Comparison of ENCODE assay signal across 1 cellular context in the genomic region with DNA sequence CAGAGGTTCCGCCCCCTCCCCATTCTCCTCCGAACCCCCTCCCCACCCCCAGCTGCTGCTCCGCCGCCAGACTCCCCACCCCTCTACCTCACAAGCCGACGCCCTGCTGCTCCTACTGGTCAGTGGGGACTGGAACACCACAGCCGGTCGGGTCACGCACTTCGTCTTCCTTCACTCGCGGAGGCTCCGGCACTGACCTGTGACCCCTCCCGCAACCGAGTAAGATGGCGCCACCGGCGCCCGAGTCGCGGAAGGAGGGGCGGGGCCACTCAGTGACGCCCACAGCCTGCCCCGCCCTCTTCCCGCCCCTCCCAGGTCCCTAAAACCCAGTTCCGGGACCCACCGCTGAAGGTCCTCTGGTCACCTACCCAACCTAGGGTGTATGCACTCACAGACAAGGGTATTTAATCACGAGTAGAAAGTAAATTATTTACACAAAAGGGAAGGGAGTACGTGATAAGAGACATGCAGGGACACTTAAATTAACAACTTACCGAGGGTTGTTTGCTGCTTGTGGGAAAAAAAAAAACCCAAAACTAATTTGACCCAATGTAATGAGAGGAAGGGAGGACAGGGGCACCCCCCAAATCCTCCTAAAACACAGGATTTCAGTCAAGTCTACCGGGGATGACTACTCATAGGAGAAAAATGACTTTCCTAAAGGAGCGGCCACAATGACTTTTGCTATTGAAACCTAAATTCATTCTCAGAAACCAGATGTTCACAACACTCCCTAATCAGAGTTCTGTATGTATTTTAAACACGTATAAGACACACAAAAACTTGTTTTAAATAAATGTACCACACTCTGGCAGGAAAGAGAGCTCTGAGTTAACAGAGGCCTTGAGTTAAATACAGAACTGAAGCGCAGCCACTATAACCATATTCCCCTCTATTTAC.
TF ChIP-seq lines count a peak whose summit lies in the region.

A gene with protein sequence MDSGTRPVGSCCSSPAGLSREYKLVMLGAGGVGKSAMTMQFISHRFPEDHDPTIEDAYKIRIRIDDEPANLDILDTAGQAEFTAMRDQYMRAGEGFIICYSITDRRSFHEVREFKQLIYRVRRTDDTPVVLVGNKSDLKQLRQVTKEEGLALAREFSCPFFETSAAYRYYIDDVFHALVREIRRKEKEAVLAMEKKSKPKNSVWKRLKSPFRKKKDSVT (minus strand): TSS at position 194 of the 900 bp plus-strand sequence. CDS start 588 bp downstream, outside the sequence.

TF ChIP-seq in GM12878, 131 proteins besides CTCF, POLR2A, EP300 and RAD21 (continued from another document and continues in another):
- TF ChIP-seq, protein P1, sequence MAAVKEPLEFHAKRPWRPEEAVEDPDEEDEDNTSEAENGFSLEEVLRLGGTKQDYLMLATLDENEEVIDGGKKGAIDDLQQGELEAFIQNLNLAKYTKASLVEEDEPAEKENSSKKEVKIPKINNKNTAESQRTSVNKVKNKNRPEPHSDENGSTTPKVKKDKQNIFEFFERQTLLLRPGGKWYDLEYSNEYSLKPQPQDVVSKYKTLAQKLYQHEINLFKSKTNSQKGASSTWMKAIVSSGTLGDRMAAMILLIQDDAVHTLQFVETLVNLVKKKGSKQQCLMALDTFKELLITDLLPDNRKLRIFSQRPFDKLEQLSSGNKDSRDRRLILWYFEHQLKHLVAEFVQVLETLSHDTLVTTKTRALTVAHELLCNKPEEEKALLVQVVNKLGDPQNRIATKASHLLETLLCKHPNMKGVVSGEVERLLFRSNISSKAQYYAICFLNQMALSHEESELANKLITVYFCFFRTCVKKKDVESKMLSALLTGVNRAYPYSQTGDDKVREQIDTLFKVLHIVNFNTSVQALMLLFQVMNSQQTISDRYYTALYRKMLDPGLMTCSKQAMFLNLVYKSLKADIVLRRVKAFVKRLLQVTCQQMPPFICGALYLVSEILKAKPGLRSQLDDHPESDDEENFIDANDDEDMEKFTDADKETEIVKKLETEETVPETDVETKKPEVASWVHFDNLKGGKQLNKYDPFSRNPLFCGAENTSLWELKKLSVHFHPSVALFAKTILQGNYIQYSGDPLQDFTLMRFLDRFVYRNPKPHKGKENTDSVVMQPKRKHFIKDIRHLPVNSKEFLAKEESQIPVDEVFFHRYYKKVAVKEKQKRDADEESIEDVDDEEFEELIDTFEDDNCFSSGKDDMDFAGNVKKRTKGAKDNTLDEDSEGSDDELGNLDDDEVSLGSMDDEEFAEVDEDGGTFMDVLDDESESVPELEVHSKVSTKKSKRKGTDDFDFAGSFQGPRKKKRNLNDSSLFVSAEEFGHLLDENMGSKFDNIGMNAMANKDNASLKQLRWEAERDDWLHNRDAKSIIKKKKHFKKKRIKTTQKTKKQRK (IDR thresholded peaks at IDR 0.05; ENCODE audit: low read depth, low read length) = no peak
- TF ChIP-seq, protein P2, sequence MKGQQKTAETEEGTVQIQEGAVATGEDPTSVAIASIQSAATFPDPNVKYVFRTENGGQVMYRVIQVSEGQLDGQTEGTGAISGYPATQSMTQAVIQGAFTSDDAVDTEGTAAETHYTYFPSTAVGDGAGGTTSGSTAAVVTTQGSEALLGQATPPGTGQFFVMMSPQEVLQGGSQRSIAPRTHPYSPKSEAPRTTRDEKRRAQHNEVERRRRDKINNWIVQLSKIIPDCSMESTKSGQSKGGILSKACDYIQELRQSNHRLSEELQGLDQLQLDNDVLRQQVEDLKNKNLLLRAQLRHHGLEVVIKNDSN (IDR thresholded peaks at IDR 0.05; ENCODE audit: borderline replicate concordance, extremely low read length, insufficient read depth, low read depth, low read length) = no peak
- TF ChIP-seq SUZ12 (IDR thresholded peaks at IDR 0.05; ENCODE audit: unreplicated experiment) (no peak), ASH2L (IDR thresholded peaks at IDR 0.05; ENCODE audit: borderline replicate concordance, low read depth) (no peak), CREB1 (IDR thresholded peaks at IDR 0.05; ENCODE audit: low read depth) (peak; percentile 76), SREBF2 (IDR thresholded peaks at IDR 0.05; ENCODE audit: low read length) (no peak), PML (IDR thresholded peaks at IDR 0.05; ENCODE audit: low read length) (peak; percentile 42; the same call in 1 of the 2 replicates), LARP7 (IDR thresholded peaks at IDR 0.05) (no peak), HDAC6 (IDR thresholded peaks at IDR 0.05; ENCODE audit: unreplicated experiment) (no peak), MXI1 (IDR thresholded peaks at IDR 0.05; ENCODE audit: low read depth, low read length) (peak; percentile 43; the same call in 1 of the 2 replicates), ZNF274 (IDR thresholded peaks at IDR 0.05; ENCODE audit: insufficient read depth, insufficient read length) (no peak), SREBF1 (IDR thresholded peaks at IDR 0.05; ENCODE audit: low read length) (no peak), ATF7 (IDR thresholded peaks at IDR 0.05; ENCODE audit: low read depth) (peak; percentile 56; the same call in 1 of the 2 replicates), TARDBP (IDR thresholded peaks at IDR 0.05; ENCODE audit: borderline replicate concordance) (no peak), ZNF622 (IDR thresholded peaks at IDR 0.05) (no peak), NR2F1 (conservative IDR thresholded peaks at IDR 0.05) (peak; percentile 97), RFX5 (IDR thresholded peaks at IDR 0.05; ENCODE audit: low read depth, low read length) (no peak), KAT2A (conservative IDR thresholded peaks at IDR 0.05; ENCODE audit: control insufficient read depth, low read depth, low read length) (no peak), HCFC1 (IDR thresholded peaks at IDR 0.05; ENCODE audit: low read length) (no peak), TCF12 (IDR thresholded peaks at IDR 0.05; ENCODE audit: low read depth, low read length) (peak; percentile 32; the same call in 1 of the 2 replicates), MEF2A (IDR thresholded peaks at IDR 0.05; ENCODE audit: insufficient read depth, low read depth, low read length) (no peak), JUND (IDR thresholded peaks at IDR 0.05; ENCODE audit: low read depth, low read length) (no peak), SMC3 (IDR thresholded peaks at IDR 0.05; ENCODE audit: borderline replicate concordance, low read length) (no peak), TAF1 (IDR thresholded peaks at IDR 0.05; ENCODE audit: borderline replicate concordance, low read depth, low read length) (peak; percentile 74; the same call in 1 of the 2 replicates), ZNF384 (IDR thresholded peaks at IDR 0.05; ENCODE audit: borderline replicate concordance, low read depth, low read length) (peak; percentile 71; the same call in 1 of the 2 replicates), MTA3 (IDR thresholded peaks at IDR 0.05; ENCODE audit: borderline replicate concordance, low read length) (peak; percentile 26; the same call in 1 of the 2 replicates), NRF1 (conservative IDR thresholded peaks at IDR 0.05; ENCODE audit: low read depth, low read length) (no peak), NFXL1 (IDR thresholded peaks at IDR 0.05; ENCODE audit: borderline replicate concordance) (no peak), STAT3 (IDR thresholded peaks at IDR 0.05; ENCODE audit: low read depth, low read length) (no peak), NR2C1 (IDR thresholded peaks at IDR 0.05) (peak; percentile 89), CHD2 (IDR thresholded peaks at IDR 0.05; ENCODE audit: borderline replicate concordance, low read depth, low read length) (peak; percentile 53; the same call in 1 of the 2 replicates), POLR2AphosphoS2 (IDR thresholded peaks at IDR 0.05; ENCODE audit: low read depth, low read length) (peak; percentile 93)
- TF ChIP-seq, protein P3, sequence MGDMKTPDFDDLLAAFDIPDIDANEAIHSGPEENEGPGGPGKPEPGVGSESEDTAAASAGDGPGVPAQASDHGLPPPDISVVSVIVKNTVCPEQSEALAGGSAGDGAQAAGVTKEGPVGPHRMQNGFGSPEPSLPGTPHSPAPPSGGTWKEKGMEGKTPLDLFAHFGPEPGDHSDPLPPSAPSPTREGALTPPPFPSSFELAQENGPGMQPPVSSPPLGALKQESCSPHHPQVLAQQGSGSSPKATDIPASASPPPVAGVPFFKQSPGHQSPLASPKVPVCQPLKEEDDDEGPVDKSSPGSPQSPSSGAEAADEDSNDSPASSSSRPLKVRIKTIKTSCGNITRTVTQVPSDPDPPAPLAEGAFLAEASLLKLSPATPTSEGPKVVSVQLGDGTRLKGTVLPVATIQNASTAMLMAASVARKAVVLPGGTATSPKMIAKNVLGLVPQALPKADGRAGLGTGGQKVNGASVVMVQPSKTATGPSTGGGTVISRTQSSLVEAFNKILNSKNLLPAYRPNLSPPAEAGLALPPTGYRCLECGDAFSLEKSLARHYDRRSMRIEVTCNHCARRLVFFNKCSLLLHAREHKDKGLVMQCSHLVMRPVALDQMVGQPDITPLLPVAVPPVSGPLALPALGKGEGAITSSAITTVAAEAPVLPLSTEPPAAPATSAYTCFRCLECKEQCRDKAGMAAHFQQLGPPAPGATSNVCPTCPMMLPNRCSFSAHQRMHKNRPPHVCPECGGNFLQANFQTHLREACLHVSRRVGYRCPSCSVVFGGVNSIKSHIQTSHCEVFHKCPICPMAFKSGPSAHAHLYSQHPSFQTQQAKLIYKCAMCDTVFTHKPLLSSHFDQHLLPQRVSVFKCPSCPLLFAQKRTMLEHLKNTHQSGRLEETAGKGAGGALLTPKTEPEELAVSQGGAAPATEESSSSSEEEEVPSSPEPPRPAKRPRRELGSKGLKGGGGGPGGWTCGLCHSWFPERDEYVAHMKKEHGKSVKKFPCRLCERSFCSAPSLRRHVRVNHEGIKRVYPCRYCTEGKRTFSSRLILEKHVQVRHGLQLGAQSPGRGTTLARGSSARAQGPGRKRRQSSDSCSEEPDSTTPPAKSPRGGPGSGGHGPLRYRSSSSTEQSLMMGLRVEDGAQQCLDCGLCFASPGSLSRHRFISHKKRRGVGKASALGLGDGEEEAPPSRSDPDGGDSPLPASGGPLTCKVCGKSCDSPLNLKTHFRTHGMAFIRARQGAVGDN (IDR thresholded peaks at IDR 0.05) = peak; percentile 48
- TF ChIP-seq, protein P4, sequence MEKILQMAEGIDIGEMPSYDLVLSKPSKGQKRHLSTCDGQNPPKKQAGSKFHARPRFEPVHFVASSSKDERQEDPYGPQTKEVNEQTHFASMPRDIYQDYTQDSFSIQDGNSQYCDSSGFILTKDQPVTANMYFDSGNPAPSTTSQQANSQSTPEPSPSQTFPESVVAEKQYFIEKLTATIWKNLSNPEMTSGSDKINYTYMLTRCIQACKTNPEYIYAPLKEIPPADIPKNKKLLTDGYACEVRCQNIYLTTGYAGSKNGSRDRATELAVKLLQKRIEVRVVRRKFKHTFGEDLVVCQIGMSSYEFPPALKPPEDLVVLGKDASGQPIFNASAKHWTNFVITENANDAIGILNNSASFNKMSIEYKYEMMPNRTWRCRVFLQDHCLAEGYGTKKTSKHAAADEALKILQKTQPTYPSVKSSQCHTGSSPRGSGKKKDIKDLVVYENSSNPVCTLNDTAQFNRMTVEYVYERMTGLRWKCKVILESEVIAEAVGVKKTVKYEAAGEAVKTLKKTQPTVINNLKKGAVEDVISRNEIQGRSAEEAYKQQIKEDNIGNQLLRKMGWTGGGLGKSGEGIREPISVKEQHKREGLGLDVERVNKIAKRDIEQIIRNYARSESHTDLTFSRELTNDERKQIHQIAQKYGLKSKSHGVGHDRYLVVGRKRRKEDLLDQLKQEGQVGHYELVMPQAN (conservative IDR thresholded peaks at IDR 0.05) = no peak
- TF ChIP-seq, protein P5, sequence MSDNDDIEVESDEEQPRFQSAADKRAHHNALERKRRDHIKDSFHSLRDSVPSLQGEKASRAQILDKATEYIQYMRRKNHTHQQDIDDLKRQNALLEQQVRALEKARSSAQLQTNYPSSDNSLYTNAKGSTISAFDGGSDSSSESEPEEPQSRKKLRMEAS (IDR thresholded peaks at IDR 0.05; ENCODE audit: low read depth, low read length) = no peak
- TF ChIP-seq, protein P6, sequence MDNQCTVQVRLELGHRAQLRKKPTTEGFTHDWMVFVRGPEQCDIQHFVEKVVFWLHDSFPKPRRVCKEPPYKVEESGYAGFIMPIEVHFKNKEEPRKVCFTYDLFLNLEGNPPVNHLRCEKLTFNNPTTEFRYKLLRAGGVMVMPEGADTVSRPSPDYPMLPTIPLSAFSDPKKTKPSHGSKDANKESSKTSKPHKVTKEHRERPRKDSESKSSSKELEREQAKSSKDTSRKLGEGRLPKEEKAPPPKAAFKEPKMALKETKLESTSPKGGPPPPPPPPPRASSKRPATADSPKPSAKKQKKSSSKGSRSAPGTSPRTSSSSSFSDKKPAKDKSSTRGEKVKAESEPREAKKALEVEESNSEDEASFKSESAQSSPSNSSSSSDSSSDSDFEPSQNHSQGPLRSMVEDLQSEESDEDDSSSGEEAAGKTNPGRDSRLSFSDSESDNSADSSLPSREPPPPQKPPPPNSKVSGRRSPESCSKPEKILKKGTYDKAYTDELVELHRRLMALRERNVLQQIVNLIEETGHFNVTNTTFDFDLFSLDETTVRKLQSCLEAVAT (IDR thresholded peaks at IDR 0.05) = no peak
- TF ChIP-seq, protein P7, sequence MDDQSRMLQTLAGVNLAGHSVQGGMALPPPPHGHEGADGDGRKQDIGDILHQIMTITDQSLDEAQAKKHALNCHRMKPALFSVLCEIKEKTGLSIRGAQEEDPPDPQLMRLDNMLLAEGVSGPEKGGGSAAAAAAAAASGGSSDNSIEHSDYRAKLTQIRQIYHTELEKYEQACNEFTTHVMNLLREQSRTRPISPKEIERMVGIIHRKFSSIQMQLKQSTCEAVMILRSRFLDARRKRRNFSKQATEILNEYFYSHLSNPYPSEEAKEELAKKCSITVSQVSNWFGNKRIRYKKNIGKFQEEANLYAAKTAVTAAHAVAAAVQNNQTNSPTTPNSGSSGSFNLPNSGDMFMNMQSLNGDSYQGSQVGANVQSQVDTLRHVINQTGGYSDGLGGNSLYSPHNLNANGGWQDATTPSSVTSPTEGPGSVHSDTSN (IDR thresholded peaks at IDR 0.05; ENCODE audit: insufficient replicate concordance, low read depth, low read length) = no peak
- TF ChIP-seq, protein P8, sequence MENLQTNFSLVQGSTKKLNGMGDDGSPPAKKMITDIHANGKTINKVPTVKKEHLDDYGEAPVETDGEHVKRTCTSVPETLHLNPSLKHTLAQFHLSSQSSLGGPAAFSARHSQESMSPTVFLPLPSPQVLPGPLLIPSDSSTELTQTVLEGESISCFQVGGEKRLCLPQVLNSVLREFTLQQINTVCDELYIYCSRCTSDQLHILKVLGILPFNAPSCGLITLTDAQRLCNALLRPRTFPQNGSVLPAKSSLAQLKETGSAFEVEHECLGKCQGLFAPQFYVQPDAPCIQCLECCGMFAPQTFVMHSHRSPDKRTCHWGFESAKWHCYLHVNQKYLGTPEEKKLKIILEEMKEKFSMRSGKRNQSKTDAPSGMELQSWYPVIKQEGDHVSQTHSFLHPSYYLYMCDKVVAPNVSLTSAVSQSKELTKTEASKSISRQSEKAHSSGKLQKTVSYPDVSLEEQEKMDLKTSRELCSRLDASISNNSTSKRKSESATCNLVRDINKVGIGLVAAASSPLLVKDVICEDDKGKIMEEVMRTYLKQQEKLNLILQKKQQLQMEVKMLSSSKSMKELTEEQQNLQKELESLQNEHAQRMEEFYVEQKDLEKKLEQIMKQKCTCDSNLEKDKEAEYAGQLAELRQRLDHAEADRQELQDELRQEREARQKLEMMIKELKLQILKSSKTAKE (IDR thresholded peaks at IDR 0.05; ENCODE audit: low read depth, poor library complexity, severe bottlenecking) = peak; percentile 56
